ENCODE assay signal across 7 cellular contexts in genomic region chr18:76232010-76232409, GRCh38.
"Had no signal": no experiment of that assay in that cellular context is flagged by ENCODE, and none has a peak within 500 bp of the region (broad histone marks: within the 10 kb centered on the region; RNA-seq: fewer than 3 reads in every experiment).

No MANE protein-coding gene starts in this region.

- H3K36me3 Mint-ChIP-seq: IgD-negative memory B cell had no signal

- DNase-seq: H7, KBM-7 had no signal

- H3K9me3 Mint-ChIP-seq: GM23338 had no signal

- H3K27me3 Mint-ChIP-seq: IgD-negative memory B cell had no signal

- H3K27ac Mint-ChIP-seq: GM23338, HFFc6, IgD-negative memory B cell had no signal

- ATAC-seq: GM23338, HCT116, HepG2 had no signal

- H3K4me3 Mint-ChIP-seq: GM23338, HFFc6, IgD-negative memory B cell had no signal

- H3K4me1 Mint-ChIP-seq: IgD-negative memory B cell had no signal
